ENCODE assay signal across 2 cellular contexts in genomic region chr2:144944506-144945230, GRCh38.
TF ChIP-seq lines count a peak whose summit lies in the region.

No MANE protein-coding gene starts in this region.

TF ChIP-seq in SK-N-SH, 30 proteins besides CTCF, POLR2A, EP300 and RAD21 (continued from another document):
- no peak for TF ChIP-seq ZBTB33 (IDR thresholded peaks at IDR 0.05; ENCODE audit: borderline replicate concordance, low read depth)

TF ChIP-seq in SK-N-SH treated with all-trans-retinoic acid at 6 μM for 48 hours, 23 proteins besides CTCF, POLR2A, EP300 and RAD21:
- TF ChIP-seq TSHZ2 (CRISPR knock-in tag; IDR thresholded peaks at IDR 0.05) (no peak), CREB5 (CRISPR knock-in tag; IDR thresholded peaks at IDR 0.05; ENCODE audit: low read depth) (no peak), GLIS3 (CRISPR knock-in tag; IDR thresholded peaks at IDR 0.05) (no peak), OSR1 (CRISPR knock-in tag; IDR thresholded peaks at IDR 0.05) (no peak), CSRNP3 (CRISPR knock-in tag; IDR thresholded peaks at IDR 0.05) (no peak), POU6F1 (CRISPR knock-in tag; IDR thresholded peaks at IDR 0.05; ENCODE audit: borderline replicate concordance, low read depth) (no peak), TOX (CRISPR knock-in tag; IDR thresholded peaks at IDR 0.05; ENCODE audit: borderline replicate concordance) (no peak), RARB (CRISPR knock-in tag; IDR thresholded peaks at IDR 0.05) (no peak), ZNF70 (CRISPR knock-in tag; IDR thresholded peaks at IDR 0.05) (no peak), ZFP3 (CRISPR knock-in tag; IDR thresholded peaks at IDR 0.05) (no peak), CSDC2 (CRISPR knock-in tag; IDR thresholded peaks at IDR 0.05) (no peak), ZNF8 (CRISPR knock-in tag; IDR thresholded peaks at IDR 0.05) (no peak), PPARA (CRISPR knock-in tag; IDR thresholded peaks at IDR 0.05; ENCODE audit: borderline replicate concordance) (no peak), BACH2 (CRISPR knock-in tag; IDR thresholded peaks at IDR 0.05; ENCODE audit: borderline replicate concordance) (no peak)
